In the genomic region with DNA sequence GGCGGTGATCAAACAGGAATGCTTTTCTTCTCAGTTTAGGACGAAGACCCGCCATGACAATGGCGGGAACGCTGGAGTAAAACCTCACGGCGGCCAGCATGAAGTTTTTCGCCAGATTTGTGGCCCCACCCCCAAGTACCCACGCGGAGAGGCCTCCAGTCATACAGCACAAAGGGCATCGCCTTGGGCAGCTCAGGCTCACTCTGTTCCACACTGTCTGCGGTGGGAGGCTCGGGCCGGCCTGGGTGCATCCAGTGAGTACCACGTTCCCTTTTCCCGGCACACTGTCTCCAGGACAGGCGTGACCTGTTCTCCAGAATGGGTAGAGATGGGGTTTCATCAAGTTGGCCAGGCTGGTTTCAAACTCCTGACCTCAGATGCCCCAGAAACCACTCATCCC, we compare ENCODE assay signal across 30 cellular contexts.
"Had no signal": no experiment of that assay in that cellular context is flagged by ENCODE, and none has a peak within 500 bp of the region (broad histone marks: within the 10 kb centered on the region; RNA-seq: fewer than 3 reads in every experiment).

No MANE protein-coding gene starts in this region.

- ATAC-seq: activated CD4-positive, CD25-positive, alpha-beta regulatory T cell treated with anti-CD3 and anti-CD28 coated beads, Interleukin-2, amount 50 U/mL, for 24 hours; activated CD8-positive, alpha-beta T cell treated with anti-CD3 and anti-CD28 coated beads for 36 hours; activated T-cell treated with anti-CD3 and anti-CD28 coated beads, Interleukin-2, amount 50 U/mL, for 4 hours; activated T-helper 17 cell treated with anti-CD3 and anti-CD28 coated beads, Interleukin-2, amount 50 U/mL, for 72 hours; effector memory CD8-positive, alpha-beta T cell; foreskin keratinocyte; gastrocnemius medialis; T-helper 17 cell had no signal

- H3K27ac ChIP-seq: brain microvascular endothelial cell, esophagus muscularis mucosa, foreskin keratinocyte, gastrocnemius medialis, WERI-Rb-1 had no signal

- H3K36me3 ChIP-seq: brain microvascular endothelial cell, WERI-Rb-1 had no signal

- H3K27me3 ChIP-seq: brain microvascular endothelial cell, esophagus muscularis mucosa, foreskin keratinocyte, gastrocnemius medialis had no signal

- H3K4me3 ChIP-seq: esophagus muscularis mucosa, gastrocnemius medialis had no signal

- FAIRE-seq: astrocyte, bronchial epithelial cell had no signal

- H3K4me1 ChIP-seq: foreskin keratinocyte had no signal

- H3K9me3 ChIP-seq: esophagus muscularis mucosa, gastrocnemius medialis had no signal

- DNase-seq: activated B cell treated with CpG ODN at 0.5 μM for 24 hours; activated CD4-positive, alpha-beta T cell treated with anti-CD3 and anti-CD28 coated beads for 48 hours; activated CD4-positive, alpha-beta T cell treated with anti-CD3 and anti-CD28 coated beads, Interleukin-2, amount 50 U/mL, for 1 hour; activated CD4-positive, alpha-beta T cell treated with anti-CD3 and anti-CD28 coated beads, Interleukin-2, amount 50 U/mL, for 48 hours; activated CD8-positive, alpha-beta memory T cell treated with anti-CD3 and anti-CD28 coated beads for 24 hours; activated CD8-positive, alpha-beta T cell treated with anti-CD3 and anti-CD28 coated beads for 36 hours; activated effector memory CD4-positive, alpha-beta T cell treated with Interleukin-2 at 50 U/mL for 16 hours; activated gamma-delta T cell treated with Interleukin-2 at 50 U/mL for 16 hours; activated naive CD4-positive, alpha-beta T cell treated with anti-CD3 and anti-CD28 coated beads, Interleukin-2, amount 50 U/mL, for 16 hours; activated naive CD4-positive, alpha-beta T cell treated with Interleukin-2 at 50 U/mL for 16 hours; activated T-cell treated with anti-CD3 and anti-CD28 coated beads, Interleukin-2, amount 50 U/mL, for 4 hours; amniotic stem cell; anterior cingulate cortex; brain microvascular endothelial cell; cortex of kidney; dermis blood vessel endothelial cell; effector CD4-positive, alpha-beta T cell; effector memory CD8-positive, alpha-beta T cell; erythroblast; foreskin keratinocyte; gastrocnemius medialis; T-helper 1 cell; T-helper 17 cell; T1000; WERI-Rb-1 had no signal
